Comparison of ENCODE assay signal across 24 cellular contexts in the genomic region with DNA sequence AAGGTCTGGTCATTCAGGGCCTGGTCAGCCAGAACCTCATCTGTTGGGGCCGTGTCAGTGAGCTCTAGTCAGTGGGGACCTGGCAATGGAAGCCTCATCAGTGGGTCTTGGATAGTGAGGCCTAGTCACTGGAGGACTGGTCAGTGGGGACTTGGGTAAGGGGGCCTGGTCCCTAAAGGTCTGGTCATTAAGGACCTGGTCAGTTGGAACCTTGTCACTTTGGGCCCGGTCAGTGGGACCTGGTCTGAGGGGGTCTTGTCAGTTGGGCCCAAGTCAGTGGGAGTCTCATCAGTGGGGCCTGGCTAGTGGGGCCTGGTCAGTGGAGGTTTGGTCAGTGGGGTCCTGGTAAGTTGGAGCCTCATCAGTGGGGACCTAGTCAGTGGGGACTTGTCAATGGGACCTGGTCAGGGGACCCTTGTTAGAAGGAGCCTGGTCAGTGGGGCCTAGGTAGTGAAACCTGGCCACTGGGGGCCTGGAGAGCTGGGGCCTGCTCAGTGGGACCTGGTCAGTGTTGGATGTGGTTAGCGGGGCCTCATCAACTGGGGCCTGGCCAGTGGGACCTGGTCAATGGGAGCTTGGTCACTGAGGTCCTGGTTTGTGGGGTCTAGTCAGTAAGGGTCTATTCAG. TPM values are rescaled to one million over a fixed set of nuclear protein-coding genes. Genes with fewer than 3 reads are reported as not detected.
A peak's percentile ranks its signal among the peaks of the same experiment; 100 is the strongest.
DNase-seq lines count a peak whose midpoint lies in the region; ATAC-seq and TF ChIP-seq lines count a peak whose summit lies in the region.
"Had no signal": no experiment of that assay in that cellular context is flagged by ENCODE, and none has a peak within 500 bp of the region (broad histone marks: within the 10 kb centered on the region; RNA-seq: fewer than 3 reads in every experiment).

No MANE protein-coding gene starts in this region.

- H3K4me1 ChIP-seq in testis: no peaks in the 10 kb centered on the region
- no peaks in the 10 kb centered on the region for H3K4me1 ChIP-seq in CD8-positive, alpha-beta T cell (ENCODE audit: insufficient read depth, low read length)

- TF ChIP-seq CTCF in activated B cell treated with CpG ODN at 0.5 μM for 24 hours (IDR thresholded peaks at IDR 0.05) (no peak), testis (IDR thresholded peaks at IDR 0.05) (no peak)
- TF ChIP-seq CTCF in CD8-positive, alpha-beta T cell (IDR thresholded peaks at IDR 0.05): no peak

- H3K36me3 ChIP-seq in testis (ENCODE audit: low read depth, missing control alignments): no peaks in the 10 kb centered on the region
- no peaks in the 10 kb centered on the region for H3K36me3 ChIP-seq in CD8-positive, alpha-beta T cell (ENCODE audit: insufficient read depth, low read length)

- in situ Hi-C loops in KBM-7 (cut with MboI; ENCODE audit: low pct_unique_long_range_greater_than_20kb, low sequenced_read_pairs): no loop called here

- H3K4me1 Mint-ChIP-seq in activated T-cell treated with anti-CD3 and anti-CD28 coated beads, Interleukin-2, amount 50 U/mL, for 24 hours (ENCODE audit: low read depth): peaks cover under 1% of the 10 kb centered on the region
- H3K4me1 Mint-ChIP-seq in activated T-cell treated with anti-CD3 and anti-CD28 coated beads, Interleukin-2, amount 50 U/mL, for 72 hours (ENCODE audit: low read depth): no peaks in the 10 kb centered on the region
- H3K4me1 Mint-ChIP-seq in activated B cell treated with CpG ODN at 0.5 μM for 24 hours: no peaks in the 10 kb centered on the region
- no peaks in the 10 kb centered on the region for H3K4me1 Mint-ChIP-seq in CD8-positive, alpha-beta T cell (ENCODE audit: low read depth)

- H3K36me3 Mint-ChIP-seq in activated T-cell treated with anti-CD3 and anti-CD28 coated beads, Interleukin-2, amount 50 U/mL, for 24 hours (ENCODE audit: low read depth): no peaks in the 10 kb centered on the region
- H3K36me3 Mint-ChIP-seq in activated T-cell treated with anti-CD3 and anti-CD28 coated beads, Interleukin-2, amount 50 U/mL, for 72 hours (ENCODE audit: insufficient read depth in 2 of 2): no peaks in the 10 kb centered on the region
- H3K36me3 Mint-ChIP-seq in activated B cell treated with CpG ODN at 0.5 μM for 24 hours (ENCODE audit: low read depth): no peaks in the 10 kb centered on the region
- H3K36me3 Mint-ChIP-seq in CD8-positive, alpha-beta T cell: no peaks in the 10 kb centered on the region
- H3K36me3 Mint-ChIP-seq: CD8-positive, alpha-beta memory T cell had no signal

- H3K27ac Mint-ChIP-seq in activated T-cell treated with anti-CD3 and anti-CD28 coated beads, Interleukin-2, amount 50 U/mL, for 24 hours: no peak overlapping the region
- H3K27ac Mint-ChIP-seq in activated T-cell treated with anti-CD3 and anti-CD28 coated beads, Interleukin-2, amount 50 U/mL, for 72 hours: no peak overlapping the region
- peak overlapping the region; percentile 7 for H3K27ac Mint-ChIP-seq in activated B cell treated with CpG ODN at 0.5 μM for 24 hours
- H3K27ac Mint-ChIP-seq in CD8-positive, alpha-beta T cell: no peak overlapping the region

- intact Hi-C loops in activated B cell treated with CpG ODN at 0.5 μM for 24 hours (cut with micrococcal nuclease) (no loop called here), testis (cut with DNase I; ENCODE audit: low total_unique reads) (no loop called here)
- intact Hi-C loops in CD8-positive, alpha-beta T cell (cut with DNase I, micrococcal nuclease): no loop called here

- H3K4me3 ChIP-seq in testis: no peak overlapping the region
- no peak overlapping the region for H3K4me3 ChIP-seq in CD8-positive, alpha-beta T cell (ENCODE audit: low read depth, low read length)

- peak; percentile 18 for DNase-seq in activated T-cell treated with anti-CD3 and anti-CD28 coated beads, Interleukin-2, amount 50 U/mL, for 24 hours
- DNase-seq in activated T-cell treated with anti-CD3 and anti-CD28 coated beads, Interleukin-2, amount 50 U/mL, for 72 hours: no peak
- no peak for DNase-seq in activated B cell treated with CpG ODN at 0.5 μM for 24 hours
- DNase-seq in left lobe of liver (ENCODE audit: low spot score): peak; percentile 33
- DNase-seq in testis: peak; percentile 15
- DNase-seq in KBM-7: no peak
- no peak for DNase-seq in CD8-positive, alpha-beta T cell
- DNase-seq: AML-193; C1 segment of cervical spinal cord; Calu3; CD8-positive, alpha-beta memory T cell; GOT3; IMR-90; NCI-H1105 treated with DMSO at 0.1 percent for 48 hours; NCI-H2029 treated with DMSO at 0.1 percent for 48 hours; NCI-H2171; NCI-H345; NCI-H524; NCI-H774; NK-92 treated with Interleukin-12 subunit alpha and Interleukin-12 subunit beta, amount 100 ng/mL, for 24 hours; SIG-M5 had no signal

- H3K27ac ChIP-seq in testis: peak overlapping the region in 1 of 2 donors; percentile 56
- H3K27ac ChIP-seq in CD8-positive, alpha-beta T cell (ENCODE audit: low read depth, low read length): no peak overlapping the region

- no peaks in the 10 kb centered on the region for H3K9me3 Mint-ChIP-seq in activated T-cell treated with anti-CD3 and anti-CD28 coated beads, Interleukin-2, amount 50 U/mL, for 24 hours
- H3K9me3 Mint-ChIP-seq in activated T-cell treated with anti-CD3 and anti-CD28 coated beads, Interleukin-2, amount 50 U/mL, for 72 hours: no peaks in the 10 kb centered on the region
- H3K9me3 Mint-ChIP-seq in activated B cell treated with CpG ODN at 0.5 μM for 24 hours: no peaks in the 10 kb centered on the region
- no peaks in the 10 kb centered on the region for H3K9me3 Mint-ChIP-seq in CD8-positive, alpha-beta T cell
- H3K9me3 Mint-ChIP-seq: CD8-positive, alpha-beta memory T cell had no signal

- ATAC-seq in activated T-cell treated with anti-CD3 and anti-CD28 coated beads, Interleukin-2, amount 50 U/mL, for 72 hours (replicated peaks in 1 of 2): no peak
- no peak for ATAC-seq in activated B cell treated with CpG ODN at 0.5 μM for 24 hours (ENCODE audit: low read depth)
- no peak for ATAC-seq in left lobe of liver
- no peak for ATAC-seq in CD8-positive, alpha-beta T cell
- ATAC-seq in GM18511 (IDR thresholded peaks at IDR 0.05; ENCODE audit: unreplicated experiment): no peak
- ATAC-seq: HCT116, Panc1 had no signal

- no peaks in the 10 kb centered on the region for H3K27me3 ChIP-seq in testis
- H3K27me3 ChIP-seq in CD8-positive, alpha-beta T cell (ENCODE audit: insufficient read depth, low read length): no peaks in the 10 kb centered on the region

- H3K9me3 ChIP-seq in testis: no peaks in the 10 kb centered on the region
- H3K9me3 ChIP-seq in CD8-positive, alpha-beta T cell (ENCODE audit: low read length): no peaks in the 10 kb centered on the region

- no peaks in the 10 kb centered on the region for H3K27me3 Mint-ChIP-seq in activated T-cell treated with anti-CD3 and anti-CD28 coated beads, Interleukin-2, amount 50 U/mL, for 24 hours
- H3K27me3 Mint-ChIP-seq in activated T-cell treated with anti-CD3 and anti-CD28 coated beads, Interleukin-2, amount 50 U/mL, for 72 hours (ENCODE audit: low read depth): no peaks in the 10 kb centered on the region
- no peaks in the 10 kb centered on the region for H3K27me3 Mint-ChIP-seq in activated B cell treated with CpG ODN at 0.5 μM for 24 hours
- no peaks in the 10 kb centered on the region for H3K27me3 Mint-ChIP-seq in CD8-positive, alpha-beta T cell (ENCODE audit: low read depth)
- H3K27me3 Mint-ChIP-seq: CD8-positive, alpha-beta memory T cell had no signal

- POLR2A ChIA-PET in activated B cell treated with CpG ODN at 0.5 μM for 24 hours (lab: Charles Lee): no interaction called here
- POLR2A ChIA-PET in CD8-positive, alpha-beta T cell (lab: Charles Lee): no interaction called here

- no peak overlapping the region for H3K4me3 Mint-ChIP-seq in activated T-cell treated with anti-CD3 and anti-CD28 coated beads, Interleukin-2, amount 50 U/mL, for 24 hours
- no peak overlapping the region for H3K4me3 Mint-ChIP-seq in activated T-cell treated with anti-CD3 and anti-CD28 coated beads, Interleukin-2, amount 50 U/mL, for 72 hours
- H3K4me3 Mint-ChIP-seq in activated B cell treated with CpG ODN at 0.5 μM for 24 hours: no peak overlapping the region
- H3K4me3 Mint-ChIP-seq in CD8-positive, alpha-beta T cell: no peak overlapping the region
- H3K4me3 Mint-ChIP-seq: CD8-positive, alpha-beta memory T cell had no signal

- WGBS in testis, 2 donors: 94 to 100% methylated on average over 1 to 3 of the region's 3 CpGs

- no peak for TF ChIP-seq POLR2A in testis (IDR thresholded peaks at IDR 0.05)

- CTCF ChIA-PET in activated B cell treated with CpG ODN at 0.5 μM for 24 hours (lab: Charles Lee): no interaction called here
- CTCF ChIA-PET in CD8-positive, alpha-beta T cell (lab: Charles Lee): interaction anchor here (0.9 to 1.4 kb wide), 3 partner anchors 10 to 150 kb away, joined by 3 to 4 read pairs (median 3); no protein-coding TSS in a partner anchor

RNA-seq across cellular contexts. Expression of a gene that starts 43.7 kb away (rescaled TPM):
- 100 to 1,000 TPM; 427 to 456 TPM for total RNA-seq in activated T-cell treated with anti-CD3 and anti-CD28 coated beads, Interleukin-2, amount 50 U/mL, for 72 hours
- total RNA-seq in activated B cell treated with CpG ODN at 0.5 μM for 24 hours (238 and 257 TPM in 2 replicates), left lobe of liver (21.0 TPM), testis (100 to 1,000 TPM; 212 to 271 TPM)
- polyA plus RNA-seq in testis (ENCODE audit: insufficient read depth, low read depth, low replicate concordance): 227 TPM
- total RNA-seq in CD8-positive, alpha-beta T cell: 100 to 1,000 TPM; 187 to 199 TPM

Comparison
In these comparisons a context has a peak if more than half of its experiments do, and no peak if none do; other contexts are left out.
1. DNase-seq: peak in activated T-cell treated with anti-CD3 and anti-CD28 coated beads, Interleukin-2, amount 50 U/mL, for 24 hours (single experiment), left lobe of liver (single experiment) and testis (single experiment); none in activated T-cell treated with anti-CD3 and anti-CD28 coated beads, Interleukin-2, amount 50 U/mL, for 72 hours (0 of 2), activated B cell treated with CpG ODN at 0.5 μM for 24 hours (single experiment), KBM-7 (single experiment) and CD8-positive, alpha-beta T cell (0 of 7).